ENCODE assay signal across 15 cellular contexts in the genomic region with DNA sequence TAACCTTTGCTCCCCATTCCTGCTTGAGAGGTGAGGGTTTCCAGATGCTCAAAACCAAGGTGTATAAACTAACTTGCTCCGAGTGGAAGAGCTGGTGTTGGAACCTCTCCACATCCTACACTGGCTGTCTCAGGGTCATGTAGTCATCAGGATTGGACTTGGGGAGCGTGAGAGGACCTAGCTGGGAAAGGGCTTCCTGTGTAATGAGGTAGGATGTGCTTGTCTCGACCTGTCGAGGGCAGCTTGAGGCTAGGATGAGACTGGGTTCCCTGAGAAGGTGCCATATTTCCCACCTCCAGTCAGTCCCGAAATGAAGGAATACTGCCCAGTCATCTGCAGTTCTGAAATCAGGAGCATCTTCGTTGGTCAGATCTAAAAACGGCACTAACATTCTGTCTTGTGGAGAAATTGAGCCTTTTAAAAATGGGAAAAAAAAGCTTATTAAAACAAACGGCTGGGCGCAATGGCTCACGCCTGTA. TPM values are rescaled to one million over a fixed set of nuclear protein-coding genes. Genes with fewer than 3 reads are reported as not detected.
A peak's percentile ranks its signal among the peaks of the same experiment; 100 is the strongest.
DNase-seq lines count a peak whose midpoint lies in the region; ATAC-seq, FAIRE-seq and TF ChIP-seq lines count a peak whose summit lies in the region.
"Had no signal": no experiment of that assay in that cellular context is flagged by ENCODE, and none has a peak within 500 bp of the region (broad histone marks: within the 10 kb centered on the region; RNA-seq: fewer than 3 reads in every experiment).

No MANE protein-coding gene starts in this region.

- intact Hi-C loops in CD8-positive, alpha-beta T cell (cut with DNase I, micrococcal nuclease), result loop anchor here in 1 of 2 experiments (5.0 kb wide), 1 partner anchor 1479 kb away; a partner anchor contains a TSS
- intact Hi-C loops in GM12878 (cut with micrococcal nuclease; ENCODE audit: unreplicated experiment) (no loop called here), natural killer cell (cut with micrococcal nuclease) (no loop called here), Right ventricle myocardium inferior (cut with DNase I) (no loop called here)

- H2AFZ ChIP-seq in GM12878 (ENCODE audit: control insufficient read depth, low read depth, low read length), result no peak overlapping the region; the same call in 1 of the 2 replicates

- H3K36me3 Mint-ChIP-seq in CD8-positive, alpha-beta T cell, result peaks cover 16% of the 10 kb centered on the region
- no peaks in the 10 kb centered on the region for H3K36me3 Mint-ChIP-seq in natural killer cell

- SMC1A ChIA-PET in GM12878 (lab: Charles Lee; ENCODE audit: uncharacterized antibody, unreplicated experiment), result interaction anchor here (0.7 to 11.1 kb wide), 10 partner anchors 8 to 85 kb away, joined by 3 to 88 read pairs (median 4); a partner anchor contains a TSS

- no peak for ATAC-seq in CD8-positive, alpha-beta T cell
- no peak for ATAC-seq in GM12878
- ATAC-seq in natural killer cell, result no peak
- ATAC-seq in Right ventricle myocardium inferior, result no peak
- no peak for ATAC-seq in HG03039 (IDR thresholded peaks at IDR 0.05; ENCODE audit: unreplicated experiment)

- RAD21 ChIA-PET in GM12878 (lab: Charles Lee; ENCODE audit: unreplicated experiment), result interaction anchor here (0.7 to 10.5 kb wide), 8 partner anchors 12 to 90 kb away, joined by 3 to 127 read pairs (median 6); a partner anchor contains a TSS

- peak overlapping the region; percentile 70 for H3K4me3 Mint-ChIP-seq in CD8-positive, alpha-beta T cell
- H3K4me3 Mint-ChIP-seq in natural killer cell, result peak overlapping the region; percentile 37

- H3K4me3 ChIP-seq in CD8-positive, alpha-beta T cell (ENCODE audit: low read depth, low read length), result no peak overlapping the region
- no peak overlapping the region for H3K4me3 ChIP-seq in H7 (ENCODE audit: insufficient read depth, low read depth, low read length)
- H3K4me3 ChIP-seq in GM12878, result no peak overlapping the region

- WGBS in GM12878 (ENCODE audit: insufficient coverage, insufficient replicate concordance, low lambda C conversion rate, missing lambda C conversion rate), result 98% methylated on average over 10 of the region's 10 CpGs

- CTCF ChIA-PET in CD8-positive, alpha-beta T cell (lab: Charles Lee), result interaction anchor here (1.9 to 2.5 kb wide), 2 partner anchors 30 to 34 kb away, joined by 4 to 9 read pairs; no protein-coding TSS in a partner anchor
- CTCF ChIA-PET in GM12878 (lab: Yijun Ruan, JAX), result interaction anchor here (0.6 to 5.5 kb wide), 9 partner anchors 16 to 416 kb away, joined by 3 to 54 read pairs (median 4); no protein-coding TSS in a partner anchor

- TF ChIP-seq RAD21 in GM12878 (IDR thresholded peaks at IDR 0.05; ENCODE audit: insufficient read depth, low read depth, low read length), result no peak

- H3K79me2 ChIP-seq in GM12878 (ENCODE audit: control insufficient read depth, insufficient read depth, low read length), result no peaks in the 10 kb centered on the region; the same call in 1 of the 2 replicates

- no peak for TF ChIP-seq EP300 in GM12878 (IDR thresholded peaks at IDR 0.05; ENCODE audit: borderline replicate concordance in 1 of 2, control insufficient read depth in 1 of 2, low read depth in 2 of 2, low read length in 2 of 2)

- H3K27me3 Mint-ChIP-seq in CD8-positive, alpha-beta T cell (ENCODE audit: low read depth), result no peaks in the 10 kb centered on the region
- peaks cover 24 to 25% of the 10 kb centered on the region in 2 donors for H3K27me3 Mint-ChIP-seq in natural killer cell (ENCODE audit: low read depth in 2 of 2)

- H3K4me2 ChIP-seq in GM12878 (ENCODE audit: control insufficient read depth, insufficient read depth), result no peak overlapping the region

- H3K9me3 ChIP-seq in CD8-positive, alpha-beta T cell (ENCODE audit: low read length), result no peaks in the 10 kb centered on the region
- no peaks in the 10 kb centered on the region; the same call in 2 of the 3 replicates for H3K9me3 ChIP-seq in GM12878 (replicated peaks; ENCODE audit: control insufficient read depth, insufficient read depth, low read length)
- H3K9me3 ChIP-seq: heart right ventricle, sigmoid colon had no signal

- H4K20me1 ChIP-seq in GM12878 (ENCODE audit: control insufficient read depth, insufficient read depth), result no peaks in the 10 kb centered on the region

- no peak overlapping the region for H3K9ac ChIP-seq in GM12878 (ENCODE audit: control insufficient read depth, insufficient read depth, low read length)

- peaks cover 11% of the 10 kb centered on the region for H3K4me1 Mint-ChIP-seq in CD8-positive, alpha-beta T cell (ENCODE audit: low read depth)
- H3K4me1 Mint-ChIP-seq in natural killer cell, result no peaks in the 10 kb centered on the region

- H3K27ac Mint-ChIP-seq in CD8-positive, alpha-beta T cell, result peak overlapping the region; percentile 33
- H3K27ac Mint-ChIP-seq in natural killer cell, result no peak overlapping the region

- peak in 2 of 7 experiments; percentile 7 to 45 for DNase-seq in CD8-positive, alpha-beta T cell
- DNase-seq in H7 (peak; percentile 24), GM12878 (ENCODE audit: low read depth, low spot score) (no peak), natural killer cell (no peak), NCI-H1417 treated with DMSO at 0.1 percent for 48 hours (lab: John Stamatoyannopoulos, UW) (no peak), Right ventricle myocardium inferior (ENCODE audit: missing footprints) (no peak)
- DNase-seq: heart right ventricle, MM.1S, SHP77 treated with DMSO at 0.1 percent for 48 hours, sigmoid colon had no signal

- no peak for TF ChIP-seq CTCF in CD8-positive, alpha-beta T cell (IDR thresholded peaks at IDR 0.05)
- TF ChIP-seq CTCF in GM12878 (IDR thresholded peaks at IDR 0.05 in 2 of 3, conservative IDR thresholded peaks at IDR 0.05 in 1 of 3; ENCODE audit: control insufficient read depth in 2 of 3, extremely low read depth in 1 of 3, insufficient read depth in 1 of 3, low read depth in 3 of 3, low read length in 3 of 3) (no peak), natural killer cell (IDR thresholded peaks at IDR 0.05) (no peak)

- FAIRE-seq in GM12878 (lab: Jason Lieb, UNC), result no peak
- FAIRE-seq: GM18507 had no signal

- H3K4me1 ChIP-seq in CD8-positive, alpha-beta T cell (ENCODE audit: insufficient read depth, low read length), result peaks cover 8% of the 10 kb centered on the region
- peaks cover 25% of the 10 kb centered on the region for H3K4me1 ChIP-seq in GM12878 (ENCODE audit: control insufficient read depth, insufficient read depth, low read length)

- no peaks in the 10 kb centered on the region for H3K36me3 ChIP-seq in CD8-positive, alpha-beta T cell (ENCODE audit: insufficient read depth, low read length)
- no peaks in the 10 kb centered on the region for H3K36me3 ChIP-seq in H7 (replicated peaks; ENCODE audit: control insufficient read depth, insufficient read depth, low read length)
- no peaks in the 10 kb centered on the region for H3K36me3 ChIP-seq in GM12878 (ENCODE audit: control insufficient read depth in 2 of 2, insufficient read depth in 2 of 2, low read length in 1 of 2)
- H3K36me3 ChIP-seq: sigmoid colon had no signal

- no peak for TF ChIP-seq POLR2A in GM12878 (IDR thresholded peaks at IDR 0.05; ENCODE audit: low read depth, low read length)

- BruUV-seq in GM12878 (replicated peaks; lab: Mats Ljungman, UMichigan), result TSS peak; percentile 63

- in situ Hi-C loops in GM12878 (cut with MboI), result no loop called here

- no peaks in the 10 kb centered on the region for H3K27me3 ChIP-seq in CD8-positive, alpha-beta T cell (ENCODE audit: insufficient read depth, low read length)
- H3K27me3 ChIP-seq in H7 (ENCODE audit: control insufficient read depth, insufficient read depth, low read length), result peaks cover 43% of the 10 kb centered on the region
- H3K27me3 ChIP-seq in GM12878 (replicated peaks in 1 of 2; ENCODE audit: control insufficient read depth in 2 of 2, insufficient read depth in 2 of 2, low read length in 1 of 2), result no peaks in the 10 kb centered on the region

- POLR2A ChIA-PET in CD8-positive, alpha-beta T cell (lab: Charles Lee), result interaction anchor here (3.2 kb wide), 1 partner anchor 11 kb away, joined by 33 read pairs; a partner anchor contains a TSS
- POLR2A ChIA-PET in GM12878 (lab: Charles Lee), result interaction anchor here (0.7 to 9.6 kb wide), 7 partner anchors 11 to 222 kb away, joined by 4 to 56 read pairs (median 16); a partner anchor contains a TSS

- no peaks in the 10 kb centered on the region for H3K9me3 Mint-ChIP-seq in CD8-positive, alpha-beta T cell
- H3K9me3 Mint-ChIP-seq in natural killer cell, result no peaks in the 10 kb centered on the region

- H3K27ac ChIP-seq in CD8-positive, alpha-beta T cell (ENCODE audit: low read depth, low read length), result no peak overlapping the region
- no peak overlapping the region for H3K27ac ChIP-seq in GM12878 (ENCODE audit: control insufficient read depth, insufficient read depth)
- H3K27ac ChIP-seq: C4-2B, heart right ventricle, sigmoid colon, VCaP had no signal

RNA-seq across cellular contexts. Expression of a gene that starts 1.3 kb away (rescaled TPM):
- total RNA-seq in CD8-positive, alpha-beta T cell, result 1 to 10 TPM; 4.4 to 6.3 TPM
- total RNA-seq in H7 (2014; rRNA removed; shearing (Covaris generic)), result 0.07 and 0.18 TPM in 2 replicates
- 49.3 and 50.2 TPM in 2 replicates for total RNA-seq in GM12878 (2013; cell fraction: nucleolus; rRNA removed)
- total RNA-seq in GM12878 (2014; rRNA removed), result 3.4 and 4.4 TPM in 2 replicates
- 2.2 and 3.1 TPM in 2 replicates for total RNA-seq in GM12878 (2014; rRNA removed; fragmentation: Illumina TruSeq; extraction: Trizol)
- total RNA-seq in GM12878 (2021), result 3.4 and 4.8 TPM in 2 replicates
- 7.3 TPM for polyA plus RNA-seq in GM12878 (2011; ENCODE audit: low read depth)
- polyA plus RNA-seq in GM12878 (2011; rRNA removed), result 1.8 and 2.2 TPM in 2 replicates
- 1.3 and 1.4 TPM in 2 replicates for polyA plus RNA-seq in GM12878 (2011; cell fraction: cytosol; rRNA removed)
- 5.0 and 10.1 TPM in 2 replicates for polyA plus RNA-seq in GM12878 (2011; cell fraction: nucleus; rRNA removed)
- 5.1 and 11.5 TPM in 2 replicates for polyA plus RNA-seq in GM12878 (2012)
- polyA plus RNA-seq in GM12878 (2014; fragmentation: Illumina TruSeq; extraction: Trizol), result 0.97 and 2.9 TPM in 2 replicates
- polyA plus RNA-seq in GM12878 (2014; fragmentation: Nextera tagmentation; extraction: Ambion mirVana), result 1 to 10 TPM; 3.1 to 8.0 TPM
- polyA plus RNA-seq in GM12878 (2014; rRNA removed), result 2.9 and 4.6 TPM in 2 replicates
- 1 to 10 TPM; 2.7 to 3.6 TPM for polyA plus RNA-seq in GM12878 (2016; fragmentation: Nextera tagmentation; extraction: Ambion mirVana)
- polyA minus RNA-seq in GM12878 (2011; rRNA and poly(A)+ RNA removed), result 1.8 and 3.7 TPM in 2 replicates
- 0.67 TPM in 1 of 2 replicates, not detected in the other for polyA minus RNA-seq in GM12878 (2011; cell fraction: cytosol; rRNA and poly(A)+ RNA removed)
- polyA minus RNA-seq in GM12878 (2011; cell fraction: nucleus; rRNA and poly(A)+ RNA removed), result 5.2 and 7.3 TPM in 2 replicates
- total RNA-seq in natural killer cell, result 1 to 10 TPM in 1 of 3 donors, under 1 TPM in 1, not detected in 1; 0.23 to 1.5 TPM
- total RNA-seq in Right ventricle myocardium inferior, result 0.16 TPM
- total RNA-seq: left lobe of liver had no signal

RNA-seq across cellular contexts. Expression of a gene that starts 11.2 kb away (rescaled TPM):
- total RNA-seq in CD8-positive, alpha-beta T cell, result 10 to 100 TPM; 13.0 to 14.8 TPM
- 2.7 and 3.2 TPM in 2 replicates for total RNA-seq in H7 (2014; rRNA removed; shearing (Covaris generic))
- 119 and 135 TPM in 2 replicates for total RNA-seq in GM12878 (2013; cell fraction: nucleolus; rRNA removed)
- 3.8 and 4.6 TPM in 2 replicates for total RNA-seq in GM12878 (2014; rRNA removed)
- 12.3 and 14.9 TPM in 2 replicates for total RNA-seq in GM12878 (2014; rRNA removed; fragmentation: Illumina TruSeq; extraction: Trizol)
- 8.7 and 9.3 TPM in 2 replicates for total RNA-seq in GM12878 (2021)
- polyA plus RNA-seq in GM12878 (2011; ENCODE audit: low read depth), result 6.0 TPM
- 36.5 and 65.9 TPM in 2 replicates for polyA plus RNA-seq in GM12878 (2011; rRNA removed)
- polyA plus RNA-seq in GM12878 (2011; cell fraction: cytosol; rRNA removed), result 7.9 and 8.7 TPM in 2 replicates
- polyA plus RNA-seq in GM12878 (2011; cell fraction: nucleus; rRNA removed), result 26.7 and 28.1 TPM in 2 replicates
- polyA plus RNA-seq in GM12878 (2012), result 6.3 and 8.3 TPM in 2 replicates
- 10.7 and 14.1 TPM in 2 replicates for polyA plus RNA-seq in GM12878 (2014; fragmentation: Illumina TruSeq; extraction: Trizol)
- 1 to 10 TPM; 2.7 to 3.0 TPM for polyA plus RNA-seq in GM12878 (2014; fragmentation: Nextera tagmentation; extraction: Ambion mirVana)
- polyA plus RNA-seq in GM12878 (2014; rRNA removed), result 4.7 and 6.7 TPM in 2 replicates
- polyA plus RNA-seq in GM12878 (2016; fragmentation: Nextera tagmentation; extraction: Ambion mirVana), result 10 to 100 TPM; 11.5 to 12.1 TPM
- 17.3 and 27.5 TPM in 2 replicates for polyA minus RNA-seq in GM12878 (2011; rRNA and poly(A)+ RNA removed)
- polyA minus RNA-seq in GM12878 (2011; cell fraction: cytosol; rRNA and poly(A)+ RNA removed), result 9.1 and 10.0 TPM in 2 replicates
- polyA minus RNA-seq in GM12878 (2011; cell fraction: nucleus; rRNA and poly(A)+ RNA removed), result 15.4 and 18.8 TPM in 2 replicates
- 10 to 100 TPM; 13.6 to 19.2 (median 18.6) TPM for total RNA-seq in natural killer cell
- 10.2 TPM for total RNA-seq in Right ventricle myocardium inferior

RNA-seq across cellular contexts. Expression of a gene that starts 28.5 kb away (rescaled TPM):
- 1 to 10 TPM; 5.3 to 6.8 TPM for total RNA-seq in CD8-positive, alpha-beta T cell
- 10.5 and 12.4 TPM in 2 replicates for total RNA-seq in H7 (2014; rRNA removed; shearing (Covaris generic))
- 67.8 and 78.8 TPM in 2 replicates for total RNA-seq in GM12878 (2013; cell fraction: nucleolus; rRNA removed)
- total RNA-seq in GM12878 (2014; rRNA removed) (31.0 and 35.7 TPM in 2 replicates), GM12878 (2014; rRNA removed; fragmentation: Illumina TruSeq; extraction: Trizol) (26.5 and 27.8 TPM in 2 replicates), GM12878 (2021) (39.0 and 42.0 TPM in 2 replicates), natural killer cell (10 to 100 TPM in 1 of 3 donors, 1 to 10 TPM in 2; 5.2 to 17.0 (median 9.4) TPM), Right ventricle myocardium inferior (28.5 TPM)
- polyA plus RNA-seq in GM12878 (2011; ENCODE audit: low read depth), result 15.1 TPM
- polyA plus RNA-seq in GM12878 (2011; rRNA removed) (82.7 and 96.1 TPM in 2 replicates), GM12878 (2014; fragmentation: Illumina TruSeq; extraction: Trizol) (40.2 and 40.7 TPM in 2 replicates), GM12878 (2014; fragmentation: Nextera tagmentation; extraction: Ambion mirVana) (1 to 10 TPM; 6.1 to 7.6 TPM), GM12878 (2014; rRNA removed) (33.2 and 34.7 TPM in 2 replicates), GM12878 (2016; fragmentation: Nextera tagmentation; extraction: Ambion mirVana) (10 to 100 TPM; 21.8 to 21.9 TPM)
- polyA plus RNA-seq in GM12878 (2011; cell fraction: cytosol; rRNA removed), result 74.2 and 76.3 TPM in 2 replicates
- polyA plus RNA-seq in GM12878 (2011; cell fraction: nucleus; rRNA removed), result 197 and 245 TPM in 2 replicates
- 21.8 and 26.7 TPM in 2 replicates for polyA plus RNA-seq in GM12878 (2012)
- polyA minus RNA-seq in GM12878 (2011; rRNA and poly(A)+ RNA removed), result 59.2 and 75.0 TPM in 2 replicates
- 23.0 and 24.1 TPM in 2 replicates for polyA minus RNA-seq in GM12878 (2011; cell fraction: cytosol; rRNA and poly(A)+ RNA removed)
- 45.3 and 49.8 TPM in 2 replicates for polyA minus RNA-seq in GM12878 (2011; cell fraction: nucleus; rRNA and poly(A)+ RNA removed)
